ENCODE assay signal across 17 cellular contexts in the genomic region with DNA sequence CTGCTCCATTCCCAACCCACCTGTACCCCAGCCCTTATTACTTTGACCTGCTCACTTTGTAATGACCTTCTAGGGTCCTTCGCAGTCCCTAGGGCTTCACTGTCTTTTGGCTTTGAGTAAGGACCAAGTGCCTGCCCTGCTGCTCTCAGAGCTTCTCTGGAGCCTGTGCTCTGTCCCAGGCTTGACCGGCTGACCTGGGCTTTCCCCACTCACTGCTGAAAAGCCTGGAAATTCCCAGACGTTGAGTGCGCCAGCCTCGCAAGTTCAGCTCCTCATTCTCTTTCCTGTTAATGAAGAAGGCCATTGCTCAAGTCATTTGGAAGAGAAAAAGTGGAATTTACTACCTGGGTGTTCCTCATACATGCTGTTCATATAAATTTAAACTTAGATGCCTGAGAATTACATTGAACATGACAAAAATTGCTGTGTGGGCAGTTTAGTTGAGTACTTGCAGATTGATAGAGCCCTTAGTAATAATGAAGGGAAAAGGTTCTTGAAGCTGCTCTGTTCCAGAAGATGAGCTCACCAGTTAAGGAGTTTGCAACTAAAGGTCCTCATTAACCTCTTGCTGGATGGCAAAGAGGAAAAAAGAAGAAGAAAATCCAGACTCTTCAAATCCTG.
DNase-seq lines count a peak whose midpoint lies in the region; ATAC-seq and TF ChIP-seq lines count a peak whose summit lies in the region.
"Had no signal": no experiment of that assay in that cellular context is flagged by ENCODE, and none has a peak within 500 bp of the region (broad histone marks: within the 10 kb centered on the region; RNA-seq: fewer than 3 reads in every experiment).

No MANE protein-coding gene starts in this region.

- H3K27ac Mint-ChIP-seq in nephron (peak overlapping the region in 2 of 3 experiments; percentile 97 to 98), T-helper 17 cell (no peak overlapping the region)
- H3K27ac Mint-ChIP-seq: progenitor cell of endocrine pancreas; stimulated activated memory B cell treated with anti-CD40 and anti-IgM and Interleukin-4, amounts not matched to agents 10 μg/mL and 1 μg/mL and 100 μg/mL, for 72 hours had no signal

- H3K9me3 ChIP-seq in heart left ventricle (no peaks in the 10 kb centered on the region), T-helper 17 cell (ENCODE audit: control insufficient read depth, low read length, poor library complexity, severe bottlenecking) (no peaks in the 10 kb centered on the region)
- H3K9me3 ChIP-seq: BE2C, esophagus muscularis mucosa had no signal

- peaks cover 12% of the 10 kb centered on the region for H3K4me1 Mint-ChIP-seq in nephron
- H3K4me1 Mint-ChIP-seq in T-helper 17 cell: peaks cover 28% of the 10 kb centered on the region
- H3K4me1 Mint-ChIP-seq: stimulated activated memory B cell treated with anti-CD40 and anti-IgM and Interleukin-4, amounts not matched to agents 10 μg/mL and 1 μg/mL and 100 μg/mL, for 72 hours had no signal

- no peaks in the 10 kb centered on the region for H3K27me3 ChIP-seq in heart left ventricle
- H3K27me3 ChIP-seq: BE2C, esophagus muscularis mucosa had no signal

- no peak for TF ChIP-seq CTCF in heart left ventricle (IDR thresholded peaks at IDR 0.05)
- TF ChIP-seq CTCF in nephron (IDR thresholded peaks at IDR 0.05; ENCODE audit: unreplicated experiment in 3 of 3): no peak

- intact Hi-C loops in heart left ventricle (cut with DNase I): no loop called here

- no peak overlapping the region for H3K4me3 ChIP-seq in heart left ventricle
- H3K4me3 ChIP-seq: esophagus muscularis mucosa had no signal

- H3K27ac ChIP-seq in heart left ventricle: no peak overlapping the region
- H3K27ac ChIP-seq: esophagus muscularis mucosa had no signal

- ATAC-seq in heart left ventricle (peak in 3 of 4 donors; percentile 46 to 81 (median 53)), GM18861 (IDR thresholded peaks at IDR 0.05; ENCODE audit: unreplicated experiment) (no peak), T-helper 17 cell (no peak)
- ATAC-seq: stimulated activated memory B cell treated with anti-CD40 and anti-IgM and Interleukin-4, amounts not matched to agents 10 μg/mL and 1 μg/mL and 100 μg/mL, for 72 hours had no signal

- 56 to 76% (median 61%) methylated on average over 4 to 5 of the region's 5 CpGs for WGBS in heart left ventricle, 4 donors

- no peak for TF ChIP-seq POLR2A in heart left ventricle (IDR thresholded peaks at IDR 0.05)

- peaks cover 0 to 17% (median 6%) of the 10 kb centered on the region in 12 donors for H3K4me1 ChIP-seq in heart left ventricle
- H3K4me1 ChIP-seq: BE2C had no signal

- no peaks in the 10 kb centered on the region for H3K9me3 Mint-ChIP-seq in nephron
- H3K9me3 Mint-ChIP-seq: stimulated activated memory B cell treated with anti-CD40 and anti-IgM and Interleukin-4, amounts not matched to agents 10 μg/mL and 1 μg/mL and 100 μg/mL, for 72 hours had no signal

- H3K27me3 Mint-ChIP-seq in nephron (ENCODE audit: low read depth) (no peaks in the 10 kb centered on the region), T-helper 17 cell (no peaks in the 10 kb centered on the region)
- H3K27me3 Mint-ChIP-seq: progenitor cell of endocrine pancreas; stimulated activated memory B cell treated with anti-CD40 and anti-IgM and Interleukin-4, amounts not matched to agents 10 μg/mL and 1 μg/mL and 100 μg/mL, for 72 hours had no signal

- H3K36me3 Mint-ChIP-seq in nephron (ENCODE audit: low read depth) (no peaks in the 10 kb centered on the region), T-helper 17 cell (ENCODE audit: low read depth) (peaks cover 12% of the 10 kb centered on the region)

- H3K36me3 ChIP-seq in heart left ventricle: no peaks in the 10 kb centered on the region
- H3K36me3 ChIP-seq: BE2C, esophagus muscularis mucosa had no signal

- DNase-seq in Daoy (ENCODE audit: low read depth): peak; percentile 32
- peak; percentile 76 for DNase-seq in amniotic epithelial cell (ENCODE audit: low read depth)
- peak in 3 of 5 donors; percentile 10 to 47 (median 29) for DNase-seq in heart left ventricle
- DNase-seq in NCI-H128 (lab: John Stamatoyannopoulos, UW; ENCODE audit: unreplicated experiment): no peak
- DNase-seq in T-helper 17 cell: no peak
- DNase-seq in germinal center (ENCODE audit: low spot score): no peak
- DNase-seq: activated naive CD4-positive, alpha-beta T cell treated with Interleukin-2 at 50 U/mL for 16 hours; BE2C; Kasumi-1; NCI-H1930; SHP77 treated with DMSO at 0.1 percent for 48 hours; stimulated activated CD4-positive, alpha-beta T cell treated with anti-CD3 and anti-CD28 coated beads, Interleukin-2, amount 100 ng/mL, for 48 hours had no signal

- peak overlapping the region in 1 of 3 experiments; percentile 19 for H3K4me3 Mint-ChIP-seq in nephron
- H3K4me3 Mint-ChIP-seq in T-helper 17 cell: no peak overlapping the region
- H3K4me3 Mint-ChIP-seq: stimulated activated memory B cell treated with anti-CD40 and anti-IgM and Interleukin-4, amounts not matched to agents 10 μg/mL and 1 μg/mL and 100 μg/mL, for 72 hours had no signal

Comparison
In these comparisons a context has a peak if more than half of its experiments do, and no peak if none do; other contexts are left out.
1. DNase-seq: peak in Daoy (single experiment), amniotic epithelial cell (single experiment) and heart left ventricle (3 of 5); none in NCI-H128 (single experiment), T-helper 17 cell (0 of 3) and germinal center (single experiment).
2. ATAC-seq: peak in heart left ventricle (3 of 4); none in GM18861 (single experiment) and T-helper 17 cell (single experiment).